In the genomic region with DNA sequence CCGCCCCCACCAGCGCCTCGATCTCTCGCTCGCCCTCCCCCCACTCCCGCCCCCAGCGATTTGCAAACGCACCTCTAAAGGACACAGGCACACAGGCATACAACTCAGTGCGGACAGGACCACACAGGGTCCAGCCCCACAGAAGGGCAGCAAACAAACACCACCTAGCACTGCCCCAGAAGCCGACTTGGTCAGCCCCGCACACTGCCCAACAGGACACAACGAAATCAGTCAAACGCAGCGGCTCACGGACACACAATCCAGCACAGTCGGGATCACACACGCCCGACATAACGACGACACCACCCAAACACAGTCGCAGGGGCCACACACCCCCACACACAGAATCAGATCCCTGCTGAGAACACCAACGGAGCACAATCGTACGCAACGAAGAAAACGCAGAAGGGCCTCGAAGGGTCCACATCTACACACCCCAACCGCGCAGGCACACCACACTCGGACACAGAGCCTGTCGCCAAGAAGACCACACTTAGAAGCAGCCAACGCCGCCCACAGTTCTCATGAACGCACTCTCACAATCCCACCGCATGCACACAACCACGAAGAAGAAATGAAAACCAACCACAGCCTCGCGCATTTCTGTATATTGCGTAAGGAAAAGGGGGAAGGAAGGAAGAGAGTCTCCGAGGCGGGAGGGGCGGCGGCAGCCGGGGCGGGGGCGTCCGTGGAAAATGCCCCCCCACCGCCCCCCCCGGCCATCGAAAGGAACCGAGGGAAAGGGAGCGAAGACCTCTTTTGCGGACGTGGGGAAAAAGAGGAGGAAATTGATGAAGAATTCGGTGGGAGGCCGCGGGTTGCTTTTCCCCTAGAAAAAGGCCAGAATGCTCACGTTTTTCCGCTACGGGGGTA, we compare ENCODE assay signal across 8 cellular contexts. TPM values are rescaled to one million over a fixed set of nuclear protein-coding genes. Genes with fewer than 3 reads are reported as not detected.
DNase-seq lines count a peak whose midpoint lies in the region; TF ChIP-seq lines count a peak whose summit lies in the region.

No MANE protein-coding gene starts in this region.

- DNase-seq in GM13977 (ENCODE audit: low spot score): peak; percentile 65
- peak; percentile 72 for DNase-seq in SK-N-SH
- peak; percentile 78 for DNase-seq in dermis blood vessel endothelial cell
- peak; percentile 79 to 86 for DNase-seq in lung microvascular endothelial cell (ENCODE audit: low read depth in 2 of 2)
- DNase-seq in tibial artery: peak in 1 of 2 donors; percentile 47
- DNase-seq in NCI-H1436 treated with DMSO at 0.1 percent for 48 hours (lab: John Stamatoyannopoulos, UW): no peak
- no peak for DNase-seq in OCI-LY7 (ENCODE audit: low spot score)
- no peak for DNase-seq in GM19240 (ENCODE audit: insufficient read length, low spot score)

- H3K4me3 ChIP-seq in SK-N-SH (ENCODE audit: low read depth in 2 of 2, low read length in 1 of 2) (peak overlapping the region; percentile 0 to 18; a peak in 1 of 4 replicates), tibial artery (peak overlapping the region; percentile 28 to 49), OCI-LY7 (ENCODE audit: low read depth, low read length, poor library complexity, severe bottlenecking) (no peak overlapping the region)

- H3K27ac ChIP-seq in SK-N-SH (ENCODE audit: low read depth in 2 of 2, low read length in 1 of 2): no peak overlapping the region
- peak overlapping the region in 1 of 2 donors; percentile 6 for H3K27ac ChIP-seq in tibial artery
- no peak overlapping the region for H3K27ac ChIP-seq in OCI-LY7 (ENCODE audit: low read depth, low read length, poor library complexity, severe bottlenecking)

- H4K20me1 ChIP-seq in SK-N-SH (ENCODE audit: insufficient read depth) (0 out of 2 replicates have a peak, but pooled peaks cover 5% of the 10 kb centered on the region), OCI-LY7 (ENCODE audit: insufficient read depth, low read length) (no peaks in the 10 kb centered on the region)

- H3K27me3 ChIP-seq in SK-N-SH (ENCODE audit: insufficient read depth) (peaks cover 85% of the 10 kb centered on the region), tibial artery (peaks cover 11 to 83% of the 10 kb centered on the region in 2 donors)

- in situ Hi-C loops in GM13977 (cut with MboI; ENCODE audit: low pct_unique_long_range_greater_than_20kb, low sequenced_read_pairs, unreplicated experiment): no loop called here

- no peak for TF ChIP-seq RAD21 in SK-N-SH (IDR thresholded peaks at IDR 0.05; ENCODE audit: low read length)

- intact Hi-C loops in tibial artery (cut with DNase I; ENCODE audit: low total_unique reads): no loop called here
- intact Hi-C loops in OCI-LY7 (cut with micrococcal nuclease; ENCODE audit: unreplicated experiment): no loop called here

- TF ChIP-seq CTCF in GM13977 (IDR thresholded peaks at IDR 0.05; ENCODE audit: extremely low read depth, insufficient read depth, missing control alignments) (no peak), SK-N-SH (IDR thresholded peaks at IDR 0.05) (no peak), tibial artery (IDR thresholded peaks at IDR 0.05) (no peak), OCI-LY7 (conservative IDR thresholded peaks at IDR 0.05; ENCODE audit: low read length) (no peak)

- no peaks in the 10 kb centered on the region for H3F3A ChIP-seq in SK-N-SH (replicated peaks; ENCODE audit: insufficient read depth)

- H3K79me2 ChIP-seq in SK-N-SH (ENCODE audit: insufficient read depth): no peaks in the 10 kb centered on the region
- no peaks in the 10 kb centered on the region for H3K79me2 ChIP-seq in OCI-LY7 (ENCODE audit: insufficient read depth, low read depth, low read length)

- no peaks in the 10 kb centered on the region for H3K36me3 ChIP-seq in SK-N-SH (replicated peaks in 1 of 2; ENCODE audit: control insufficient read depth in 1 of 2, insufficient read depth in 2 of 2, low read length in 1 of 2)
- H3K36me3 ChIP-seq in tibial artery: no peaks in the 10 kb centered on the region
- no peaks in the 10 kb centered on the region for H3K36me3 ChIP-seq in OCI-LY7 (ENCODE audit: insufficient read depth, low read length)

- POLR2A ChIA-PET in SK-N-SH (lab: Yijun Ruan, JAX) (no interaction called here), OCI-LY7 (lab: Charles Lee) (no interaction called here)

- CTCF ChIA-PET in SK-N-SH (lab: Yijun Ruan, JAX): interaction anchor here (1.1 kb wide), 1 partner anchor 38 kb away, joined by 4 read pairs; no protein-coding TSS in a partner anchor
- CTCF ChIA-PET in OCI-LY7 (lab: Charles Lee; ENCODE audit: unreplicated experiment): no interaction called here

- peak overlapping the region; percentile 73; the same call in 1 of the 2 replicates for H3K4me2 ChIP-seq in SK-N-SH
- no peak overlapping the region for H3K4me2 ChIP-seq in OCI-LY7 (ENCODE audit: low read length)

- H2AFZ ChIP-seq in SK-N-SH (ENCODE audit: low read depth) (0 out of 2 replicates have a peak overlapping the region, but pooled peaks have one; percentile 63), OCI-LY7 (ENCODE audit: low read length) (no peak overlapping the region)

- H3K9ac ChIP-seq in SK-N-SH: no peak overlapping the region

- peaks cover 0 to 2% of the 10 kb centered on the region in 2 experiments; a peak in 1 of 4 replicates for H3K4me1 ChIP-seq in SK-N-SH (ENCODE audit: control insufficient read depth in 1 of 2, insufficient read depth in 2 of 2, low read depth in 1 of 2, low read length in 1 of 2)
- H3K4me1 ChIP-seq in tibial artery: peaks cover 0 to 27% (median 20%) of the 10 kb centered on the region in 4 donors
- peaks cover 6% of the 10 kb centered on the region for H3K4me1 ChIP-seq in OCI-LY7 (ENCODE audit: insufficient read depth, low read length, poor library complexity, severe bottlenecking)

- 4% methylated on average over 49 of the region's 60 CpGs for WGBS in SK-N-SH (ENCODE audit: low lambda C conversion rate)

- no peaks in the 10 kb centered on the region for H3K9me2 ChIP-seq in SK-N-SH
- no peaks in the 10 kb centered on the region for H3K9me2 ChIP-seq in OCI-LY7 (ENCODE audit: insufficient read depth, low read length)

- no peak for TF ChIP-seq EP300 in SK-N-SH (IDR thresholded peaks at IDR 0.05; ENCODE audit: borderline replicate concordance in 1 of 2, low read depth in 1 of 2, low read length in 1 of 2)

- no peaks in the 10 kb centered on the region for H3K9me3 ChIP-seq in SK-N-SH
- no peaks in the 10 kb centered on the region for H3K9me3 ChIP-seq in tibial artery
- H3K9me3 ChIP-seq in OCI-LY7 (ENCODE audit: low read length): no peaks in the 10 kb centered on the region

- BruUV-seq in OCI-LY7 (replicated peaks; lab: Mats Ljungman, UMichigan): no TSS peak

TF ChIP-seq in SK-N-SH, 30 proteins besides CTCF, POLR2A, EP300 and RAD21:
- TF ChIP-seq USF2 (IDR thresholded peaks at IDR 0.05; ENCODE audit: borderline replicate concordance, low read depth, low read length) (no peak), TCF12 (IDR thresholded peaks at IDR 0.05) (no peak; the same call in 1 of the 2 replicates), FOSL2 (IDR thresholded peaks at IDR 0.05; ENCODE audit: borderline replicate concordance, low read depth) (no peak), ELF1 (IDR thresholded peaks at IDR 0.05) (no peak), POLR2AphosphoS5 (IDR thresholded peaks at IDR 0.05; ENCODE audit: low read depth, low read length) (peak; percentile 77), RXRA (IDR thresholded peaks at IDR 0.05; ENCODE audit: borderline replicate concordance, low read depth) (no peak), USF1 (IDR thresholded peaks at IDR 0.05; ENCODE audit: borderline replicate concordance, low read depth) (0 out of 2 replicates have a peak, but pooled peaks have one; percentile 24), EZH2phosphoT487 (IDR thresholded peaks at IDR 0.05; ENCODE audit: borderline replicate concordance, low read depth) (peak; percentile 99)
TF ChIP-seq in SK-N-SH: peak in this region for 3.

RNA-seq across cellular contexts. Expression of gene TAL1, which starts 0.5 kb away (rescaled TPM):
- not detected in 2 replicates for polyA plus RNA-seq in SK-N-SH (2012; rRNA removed)
- polyA plus RNA-seq in SK-N-SH (2012; cell fraction: cytosol; rRNA removed): not detected in 2 replicates
- not detected in 2 replicates for polyA plus RNA-seq in SK-N-SH (2012; cell fraction: nucleus; rRNA removed)
- total RNA-seq in dermis blood vessel endothelial cell: 61.1 and 84.5 TPM in 2 replicates
- total RNA-seq in lung microvascular endothelial cell: 51.0 and 58.1 TPM in 2 replicates
- total RNA-seq in OCI-LY7 (2014; rRNA removed; shearing (Covaris generic)): not detected in 2 replicates
- not detected in 2 replicates for total RNA-seq in OCI-LY7 (2022)

RNA-seq across cellular contexts. Expression of gene PDZK1IP1, which starts 41.7 kb away (rescaled TPM):
- not detected in 2 replicates for polyA plus RNA-seq in SK-N-SH (2012; rRNA removed)
- not detected in 2 replicates for polyA plus RNA-seq in SK-N-SH (2012; cell fraction: cytosol; rRNA removed)
- not detected in 2 replicates for polyA plus RNA-seq in SK-N-SH (2012; cell fraction: nucleus; rRNA removed)
- 0.42 and 1.0 TPM in 2 replicates for total RNA-seq in dermis blood vessel endothelial cell
- not detected in 2 replicates for total RNA-seq in lung microvascular endothelial cell
- total RNA-seq in OCI-LY7 (2014; rRNA removed; shearing (Covaris generic)): not detected in 2 replicates
- total RNA-seq in OCI-LY7 (2022): not detected in 2 replicates

Comparison
In these comparisons a context has a peak if more than half of its experiments do, and no peak if none do; other contexts are left out.
1. DNase-seq: peak in GM13977 (single experiment), SK-N-SH (single experiment), dermis blood vessel endothelial cell (single experiment) and lung microvascular endothelial cell (2 of 2); none in NCI-H1436 treated with DMSO at 0.1 percent for 48 hours (single experiment), OCI-LY7 (single experiment) and GM19240 (single experiment).
2. RNA of gene TAL1, which starts 0.5 kb away (total RNA-seq): 61.1 to 84.5 TPM in dermis blood vessel endothelial cell and 51.0 to 58.1 TPM in lung microvascular endothelial cell; not detected in OCI-LY7; every median in the first group is over 10 times any median in the second.